ENCODE assay signal across 1 cellular context in genomic region chr19:38836438-38837303, GRCh38.
TF ChIP-seq lines count a peak whose summit lies in the region.

No MANE protein-coding gene starts in this region.

TF ChIP-seq in IMR-90, 13 proteins besides CTCF, POLR2A, EP300 and RAD21 (continued from another document):
- TF ChIP-seq USF2 (IDR thresholded peaks at IDR 0.05; ENCODE audit: low read depth, low read length), result no peak
